9 cellular contexts compared by ENCODE assay signal in the genomic region with DNA sequence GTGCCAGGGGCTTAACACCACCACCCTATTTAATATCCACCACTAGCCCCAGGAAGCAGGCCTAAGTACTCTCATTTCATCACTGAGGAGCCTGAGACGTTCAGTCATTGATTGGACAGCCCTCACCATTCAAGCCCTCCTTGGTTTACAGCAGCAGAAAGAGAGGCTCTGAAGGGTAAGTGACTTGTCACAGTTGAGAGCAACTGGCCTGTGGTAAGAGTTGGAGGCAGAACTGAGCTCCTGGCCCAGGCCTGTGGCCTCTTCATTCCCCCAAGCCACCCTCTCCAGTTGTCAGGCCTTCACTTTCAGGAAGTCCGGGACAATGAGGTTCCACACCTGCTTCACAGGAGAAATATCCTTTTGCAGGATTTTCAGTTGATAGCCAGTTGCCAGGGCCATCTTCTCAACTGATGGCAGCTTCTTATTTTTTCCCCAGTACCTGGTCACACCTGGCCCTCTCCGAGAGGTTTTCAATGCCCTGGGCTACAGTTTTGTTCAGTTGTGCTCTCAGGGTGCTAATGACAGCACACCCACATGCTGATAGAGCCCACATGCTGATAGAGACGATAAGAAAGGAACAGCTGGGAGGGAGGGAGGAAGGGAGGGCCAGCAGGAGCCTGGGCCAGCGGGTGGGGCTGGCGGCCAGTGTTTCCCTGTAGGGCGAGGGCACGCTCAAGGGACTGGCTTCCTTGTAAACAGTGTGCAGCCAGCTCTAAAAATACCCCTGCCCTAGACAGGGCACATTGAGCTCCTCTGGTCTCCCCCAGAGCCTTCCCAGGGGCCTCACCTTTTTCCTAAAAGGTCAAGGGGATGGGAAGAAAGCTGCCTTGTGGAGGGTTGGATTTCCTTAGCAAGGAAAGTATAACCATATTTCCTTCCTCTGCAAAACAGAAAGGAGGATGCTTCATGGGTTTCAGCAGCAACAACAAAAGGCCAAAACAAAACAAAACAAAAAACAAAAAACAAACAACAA.
DNase-seq lines count a peak whose midpoint lies in the region; ATAC-seq, FAIRE-seq and TF ChIP-seq lines count a peak whose summit lies in the region.
"Had no signal": no experiment of that assay in that cellular context is flagged by ENCODE, and none has a peak within 500 bp of the region (broad histone marks: within the 10 kb centered on the region; RNA-seq: fewer than 3 reads in every experiment).

No MANE protein-coding gene starts in this region.

- no peak; the same call in 1 of the 2 replicates for TF ChIP-seq CTCF in Loucy (conservative IDR thresholded peaks at IDR 0.05; ENCODE audit: low read length)
- no peak for TF ChIP-seq CTCF in WERI-Rb-1 (IDR thresholded peaks at IDR 0.05; ENCODE audit: low read depth, low read length)
- no peak for TF ChIP-seq CTCF in HepG2 (CRISPR knock-in tag; IDR thresholded peaks at IDR 0.05)
- TF ChIP-seq CTCF in thyroid gland (IDR thresholded peaks at IDR 0.05) = no peak

- in situ Hi-C loops in HepG2 (cut with HindIII; ENCODE audit: extremely low pct_ligation_motif_present, low pct_unique_long_range_greater_than_20kb) = no loop called here

- H3K4me3 ChIP-seq in Loucy (ENCODE audit: low read length, poor library complexity, severe bottlenecking) (no peak overlapping the region), WERI-Rb-1 (ENCODE audit: low read depth, low read length) (no peak overlapping the region), HepG2 (replicated peaks in 1 of 3; ENCODE audit: insufficient read depth in 1 of 3, low read depth in 2 of 3, low read length in 3 of 3) (no peak overlapping the region; a peak in 1 of 6 replicates), thyroid gland (replicated peaks in 1 of 3) (no peak overlapping the region)
- H3K4me3 ChIP-seq: ovary had no signal

- no peaks in the 10 kb centered on the region; the same call in 1 of the 2 replicates for H3F3A ChIP-seq in Loucy (ENCODE audit: low read depth)

- H2AFZ ChIP-seq in Loucy (ENCODE audit: low read length) (peak overlapping the region; percentile 16; the same call in 1 of the 2 replicates), HepG2 (ENCODE audit: low read length) (no peak overlapping the region)

- peaks cover 9% of the 10 kb centered on the region for H3K4me1 Mint-ChIP-seq in activated naive CD8-positive, alpha-beta T cell treated with anti-CD3 and anti-CD28 coated beads for 36 hours

- H3K9me3 Mint-ChIP-seq in activated naive CD8-positive, alpha-beta T cell treated with anti-CD3 and anti-CD28 coated beads for 36 hours = no peaks in the 10 kb centered on the region
- H3K9me3 Mint-ChIP-seq: brain had no signal

- H3K9ac ChIP-seq in Loucy (ENCODE audit: low read depth, low read length, poor library complexity, severe bottlenecking) (peak overlapping the region; percentile 50), HepG2 (ENCODE audit: insufficient read depth, low read depth, low read length) (no peak overlapping the region)

- TF ChIP-seq POLR2A in HepG2 (IDR thresholded peaks at IDR 0.05; ENCODE audit: insufficient read depth in 1 of 2, low read depth in 2 of 2, low read length in 2 of 2) (no peak), thyroid gland (IDR thresholded peaks at IDR 0.05) (no peak)

- H3K79me2 ChIP-seq in Loucy (ENCODE audit: insufficient read depth, low read length) (no peaks in the 10 kb centered on the region), HepG2 (ENCODE audit: insufficient read depth, low read length) (no peaks in the 10 kb centered on the region)

- no peaks in the 10 kb centered on the region for H3K36me3 Mint-ChIP-seq in activated naive CD8-positive, alpha-beta T cell treated with anti-CD3 and anti-CD28 coated beads for 36 hours
- H3K36me3 Mint-ChIP-seq: brain had no signal

- no peaks in the 10 kb centered on the region for H4K20me1 ChIP-seq in Loucy (ENCODE audit: insufficient read depth, low read length, poor library complexity, severe bottlenecking)
- H4K20me1 ChIP-seq in HepG2 (ENCODE audit: insufficient read depth, low read length) = no peaks in the 10 kb centered on the region

- H3K9me2 ChIP-seq in Loucy (replicated peaks; ENCODE audit: low read depth, low read length) = no peaks in the 10 kb centered on the region

- intact Hi-C loops in HepG2 (cut with micrococcal nuclease; ENCODE audit: unreplicated experiment) = no loop called here
- intact Hi-C loops in thyroid gland (cut with DNase I) = no loop called here

- no peak overlapping the region for H3K27ac Mint-ChIP-seq in activated naive CD8-positive, alpha-beta T cell treated with anti-CD3 and anti-CD28 coated beads for 36 hours

- TF ChIP-seq EP300 in HepG2 (IDR thresholded peaks at IDR 0.05; ENCODE audit: low read depth in 2 of 2, low read length in 2 of 2) (no peak), HepG2 (CRISPR knock-in tag; IDR thresholded peaks at IDR 0.05; ENCODE audit: borderline replicate concordance) (no peak)

- no peak for TF ChIP-seq RAD21 in HepG2 (CRISPR knock-in tag; IDR thresholded peaks at IDR 0.05)

- H3K4me1 ChIP-seq in Loucy (ENCODE audit: insufficient read depth, low read length, poor library complexity, severe bottlenecking) (peaks cover 37% of the 10 kb centered on the region), HepG2 (ENCODE audit: insufficient read depth, low read length) (peaks cover 68% of the 10 kb centered on the region), thyroid gland (peaks cover 4 to 32% of the 10 kb centered on the region in 2 donors)

- H3K27me3 ChIP-seq in Loucy (ENCODE audit: insufficient read depth, low read length, poor library complexity, severe bottlenecking) = no peaks in the 10 kb centered on the region
- H3K27me3 ChIP-seq in WERI-Rb-1 (ENCODE audit: insufficient read depth, low read depth, severe bottlenecking) = no peaks in the 10 kb centered on the region
- no peaks in the 10 kb centered on the region for H3K27me3 ChIP-seq in HepG2 (ENCODE audit: control insufficient read depth in 1 of 2, insufficient read depth in 2 of 2, low read length in 2 of 2)
- H3K27me3 ChIP-seq in thyroid gland = no peaks in the 10 kb centered on the region
- H3K27me3 ChIP-seq: ovary had no signal

- no TSS peak for BruUV-seq in HepG2 (replicated peaks; lab: Mats Ljungman, UMichigan)

- H3K27ac ChIP-seq in WERI-Rb-1 (no peak overlapping the region), HepG2 (ENCODE audit: extremely low read length, insufficient read depth, low read length) (no peak overlapping the region), thyroid gland (peak overlapping the region in 2 of 3 donors; percentile 26 to 38)

- peak; percentile 50 for DNase-seq in WERI-Rb-1
- DNase-seq in HepG2 (ENCODE audit: low spot score) = no peak
- DNase-seq in thyroid gland = no peak
- no peak for DNase-seq in activated naive CD8-positive, alpha-beta T cell treated with anti-CD3 and anti-CD28 coated beads for 36 hours

- ATAC-seq in HepG2 (no peak), GM19463 (IDR thresholded peaks at IDR 0.05; ENCODE audit: unreplicated experiment) (no peak), HG03045 (IDR thresholded peaks at IDR 0.05; ENCODE audit: unreplicated experiment) (no peak)

- no peaks in the 10 kb centered on the region for H3K27me3 Mint-ChIP-seq in activated naive CD8-positive, alpha-beta T cell treated with anti-CD3 and anti-CD28 coated beads for 36 hours

- no peak overlapping the region for H3K4me3 Mint-ChIP-seq in activated naive CD8-positive, alpha-beta T cell treated with anti-CD3 and anti-CD28 coated beads for 36 hours
- H3K4me3 Mint-ChIP-seq: brain had no signal

- WGBS in HepG2 (ENCODE audit: low lambda C conversion rate) = 64% methylated on average over 8 of the region's 8 CpGs
- WGBS in thyroid gland, 2 donors = 75 to 78% methylated on average over 8 of the region's 8 CpGs

- H3K9me3 ChIP-seq in Loucy (ENCODE audit: insufficient read depth, low read depth, low read length) (no peaks in the 10 kb centered on the region), WERI-Rb-1 (ENCODE audit: severe bottlenecking) (no peaks in the 10 kb centered on the region), HepG2 (ENCODE audit: low read length) (no peaks in the 10 kb centered on the region), thyroid gland (no peaks in the 10 kb centered on the region)
- H3K9me3 ChIP-seq: ovary had no signal

- H3K36me3 ChIP-seq in Loucy (ENCODE audit: insufficient read depth, low read length) (no peaks in the 10 kb centered on the region), WERI-Rb-1 (no peaks in the 10 kb centered on the region), HepG2 (replicated peaks in 1 of 2; ENCODE audit: control insufficient read depth in 1 of 2, insufficient read depth in 2 of 2, low read length in 2 of 2) (no peaks in the 10 kb centered on the region), thyroid gland (no peaks in the 10 kb centered on the region)
- H3K36me3 ChIP-seq: ovary had no signal

- H3K4me2 ChIP-seq in Loucy (ENCODE audit: low read depth, low read length, poor library complexity, severe bottlenecking) (peak overlapping the region; percentile 52), HepG2 (ENCODE audit: low read depth, low read length) (no peak overlapping the region)

- CTCF ChIA-PET in HepG2 (lab: Yijun Ruan, JAX; ENCODE audit: low intra/inter-chr PET ratio, low total read pairs) = no interaction called here

- POLR2A ChIA-PET in HepG2 (lab: Yijun Ruan, JAX) = interaction anchor here (2.0 kb wide), 1 partner anchor 11 kb away, joined by 5 read pairs; no protein-coding TSS in a partner anchor

- FAIRE-seq in HepG2 (lab: Jason Lieb, UNC) = no peak

TF ChIP-seq in HepG2, 621 proteins besides CTCF, POLR2A, EP300 and RAD21 (continues in another document):
- TF ChIP-seq, protein P1, sequence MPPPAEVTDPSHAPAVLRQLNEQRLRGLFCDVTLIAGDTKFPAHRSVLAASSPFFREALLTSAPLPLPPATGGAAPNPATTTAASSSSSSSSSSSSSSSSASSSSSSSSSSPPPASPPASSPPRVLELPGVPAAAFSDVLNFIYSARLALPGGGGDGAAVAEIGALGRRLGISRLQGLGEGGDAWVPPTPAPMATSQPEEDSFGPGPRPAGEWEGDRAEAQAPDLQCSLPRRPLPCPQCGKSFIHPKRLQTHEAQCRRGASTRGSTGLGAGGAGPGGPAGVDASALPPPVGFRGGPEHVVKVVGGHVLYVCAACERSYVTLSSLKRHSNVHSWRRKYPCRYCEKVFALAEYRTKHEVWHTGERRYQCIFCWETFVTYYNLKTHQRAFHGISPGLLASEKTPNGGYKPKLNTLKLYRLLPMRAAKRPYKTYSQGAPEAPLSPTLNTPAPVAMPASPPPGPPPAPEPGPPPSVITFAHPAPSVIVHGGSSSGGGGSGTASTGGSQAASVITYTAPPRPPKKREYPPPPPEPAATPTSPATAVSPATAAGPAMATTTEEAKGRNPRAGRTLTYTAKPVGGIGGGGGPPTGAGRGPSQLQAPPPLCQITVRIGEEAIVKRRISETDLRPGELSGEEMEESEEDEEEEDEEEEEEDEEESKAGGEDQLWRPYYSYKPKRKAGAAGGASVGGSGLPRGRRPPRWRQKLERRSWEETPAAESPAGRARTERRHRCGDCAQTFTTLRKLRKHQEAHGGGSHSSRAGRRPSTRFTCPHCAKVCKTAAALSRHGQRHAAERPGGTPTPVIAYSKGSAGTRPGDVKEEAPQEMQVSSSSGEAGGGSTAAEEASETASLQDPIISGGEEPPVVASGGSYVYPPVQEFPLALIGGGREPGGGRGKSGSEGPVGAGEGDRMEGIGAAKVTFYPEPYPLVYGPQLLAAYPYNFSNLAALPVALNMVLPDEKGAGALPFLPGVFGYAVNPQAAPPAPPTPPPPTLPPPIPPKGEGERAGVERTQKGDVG (CRISPR knock-in tag; IDR thresholded peaks at IDR 0.05; ENCODE audit: borderline replicate concordance) = 0 out of 2 replicates have a peak, but pooled peaks have one; percentile 63
- TF ChIP-seq HOXA7 (CRISPR knock-in tag; IDR thresholded peaks at IDR 0.05) (no peak), PITX1 (CRISPR knock-in tag; IDR thresholded peaks at IDR 0.05) (no peak)

Comparison
In these comparisons a context has a peak if more than half of its experiments do, and no peak if none do; other contexts are left out.
1. H3K27ac ChIP-seq: peak in thyroid gland (2 of 3); none in WERI-Rb-1 (single experiment) and HepG2 (single experiment).